29 cellular contexts compared by ENCODE assay signal in the genomic region with DNA sequence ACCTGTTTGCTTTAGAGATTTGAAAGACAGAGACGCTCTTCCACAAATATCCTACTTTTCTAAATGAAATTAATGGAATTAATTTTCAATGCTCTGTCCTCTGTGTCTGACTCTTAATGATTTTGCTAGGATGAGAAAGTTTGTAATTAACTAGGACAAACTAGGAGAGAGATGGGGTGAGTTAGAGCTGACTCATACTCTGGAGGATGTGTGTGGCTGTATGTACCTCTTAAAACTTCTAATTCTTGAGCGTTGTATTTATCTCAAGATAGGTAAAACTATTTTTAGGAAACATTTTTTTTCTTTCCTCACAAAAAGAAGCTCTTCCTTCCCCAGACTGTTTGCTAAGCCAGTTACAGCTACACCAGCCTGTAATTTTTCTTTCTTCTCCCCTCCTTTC.
"Had no signal": no experiment of that assay in that cellular context is flagged by ENCODE, and none has a peak within 500 bp of the region (broad histone marks: within the 10 kb centered on the region; RNA-seq: fewer than 3 reads in every experiment).

No MANE protein-coding gene starts in this region.

- H3K9me3 Mint-ChIP-seq: activated naive CD4-positive, alpha-beta T cell treated with anti-CD3 and anti-CD28 coated beads, Interleukin-2, amount 50 U/mL, for 24 hours had no signal

- H3K4me3 ChIP-seq: ascending aorta had no signal

- H3K36me3 Mint-ChIP-seq: activated CD8-positive, alpha-beta memory T cell treated with anti-CD3 and anti-CD28 coated beads, Interleukin-2, amount 10 ng/mL, durations not matched to agents 7 days and 5 days; activated naive CD4-positive, alpha-beta T cell treated with anti-CD3 and anti-CD28 coated beads, Interleukin-2, amount 10 ng/mL, durations not matched to agents 7 days and 5 days; activated naive CD4-positive, alpha-beta T cell treated with anti-CD3 and anti-CD28 coated beads, Interleukin-2, amount 50 U/mL, for 24 hours; activated naive CD8-positive, alpha-beta T cell; activated naive CD8-positive, alpha-beta T cell treated with anti-CD3 and anti-CD28 coated beads, Interleukin-2, amount 10 ng/mL, durations not matched to agents 7 days and 5 days; brain had no signal

- DNase-seq: activated B cell treated with CpG ODN at 0.5 μM for 24 hours; activated CD4-positive, alpha-beta memory T cell treated with anti-CD3 and anti-CD28 coated beads, Interleukin-2, amount 10 ng/mL, durations not matched to agents 7 days and 5 days; activated CD4-positive, alpha-beta T cell treated with anti-CD3 and anti-CD28 coated beads for 36 hours; activated CD4-positive, alpha-beta T cell treated with anti-CD3 and anti-CD28 coated beads for 48 hours; activated CD4-positive, alpha-beta T cell treated with anti-CD3 and anti-CD28 coated beads, Interleukin-2, amount 10 ng/mL, durations not matched to agents 7 days and 5 days; activated CD4-positive, alpha-beta T cell treated with anti-CD3 and anti-CD28 coated beads, Interleukin-2, amount 50 U/mL, for 48 hours; activated CD4-positive, CD25-positive, alpha-beta regulatory T cell treated with anti-CD3 and anti-CD28 coated beads, Interleukin-2, amount 50 U/mL, for 72 hours; activated CD8-positive, alpha-beta memory T cell treated with anti-CD3 and anti-CD28 coated beads for 24 hours; activated CD8-positive, alpha-beta memory T cell treated with anti-CD3 and anti-CD28 coated beads, Interleukin-2, amount 10 ng/mL, durations not matched to agents 7 days and 5 days; activated CD8-positive, alpha-beta memory T cell treated with anti-CD3 and anti-CD28 coated beads, Interleukin-2, amount 50 U/mL, for 48 hours; activated CD8-positive, alpha-beta T cell treated with anti-CD3 and anti-CD28 coated beads, Interleukin-2, amount 10 ng/mL, durations not matched to agents 7 days and 5 days; activated effector memory CD4-positive, alpha-beta T cell treated with Interleukin-2 at 50 U/mL for 16 hours; activated gamma-delta T cell; activated naive CD4-positive, alpha-beta T cell treated with anti-CD3 and anti-CD28 coated beads, Interleukin-2, amount 10 ng/mL, durations not matched to agents 7 days and 5 days; activated naive CD4-positive, alpha-beta T cell treated with Interleukin-2 at 50 U/mL for 16 hours; activated naive CD8-positive, alpha-beta T cell treated with anti-CD3 and anti-CD28 coated beads, Interleukin-2, amount 10 ng/mL, durations not matched to agents 7 days and 5 days; activated naive CD8-positive, alpha-beta T cell treated with anti-CD3 and anti-CD28 coated beads, Interleukin-2, amount 50 U/mL, for 24 hours; activated T-cell treated with anti-CD3 and anti-CD28 coated beads, Interleukin-2, amount 50 U/mL, for 24 hours; activated T-cell treated with anti-CD3 and anti-CD28 coated beads, Interleukin-2, amount 50 U/mL, for 48 hours; amygdala; central memory CD4-positive, alpha-beta T cell; T-helper 17 cell had no signal

- H3K27me3 Mint-ChIP-seq: activated B cell treated with CpG ODN at 0.5 μM for 24 hours; activated CD4-positive, alpha-beta memory T cell treated with anti-CD3 and anti-CD28 coated beads, Interleukin-2, amount 10 ng/mL, durations not matched to agents 7 days and 5 days; activated CD4-positive, alpha-beta T cell treated with anti-CD3 and anti-CD28 coated beads for 36 hours; activated CD4-positive, alpha-beta T cell treated with anti-CD3 and anti-CD28 coated beads, Interleukin-2, amount 10 ng/mL, durations not matched to agents 7 days and 5 days; activated CD8-positive, alpha-beta memory T cell treated with anti-CD3 and anti-CD28 coated beads, Interleukin-2, amount 10 ng/mL, durations not matched to agents 7 days and 5 days; activated naive CD4-positive, alpha-beta T cell treated with anti-CD3 and anti-CD28 coated beads, Interleukin-2, amount 10 ng/mL, durations not matched to agents 7 days and 5 days; activated naive CD4-positive, alpha-beta T cell treated with anti-CD3 and anti-CD28 coated beads, Interleukin-2, amount 50 U/mL, for 24 hours; activated naive CD8-positive, alpha-beta T cell; activated naive CD8-positive, alpha-beta T cell treated with anti-CD3 and anti-CD28 coated beads, Interleukin-2, amount 10 ng/mL, durations not matched to agents 7 days and 5 days; activated naive CD8-positive, alpha-beta T cell treated with anti-CD3 and anti-CD28 coated beads, Interleukin-2, amount 50 U/mL, for 24 hours; activated T-cell treated with anti-CD3 and anti-CD28 coated beads, Interleukin-2, amount 50 U/mL, for 24 hours; brain; T-helper 17 cell had no signal

- H3K4me3 Mint-ChIP-seq: activated B cell treated with CpG ODN at 0.5 μM for 24 hours; activated CD4-positive, alpha-beta memory T cell treated with anti-CD3 and anti-CD28 coated beads, Interleukin-2, amount 10 ng/mL, durations not matched to agents 7 days and 5 days; activated CD4-positive, alpha-beta T cell treated with anti-CD3 and anti-CD28 coated beads for 36 hours; activated CD4-positive, alpha-beta T cell treated with anti-CD3 and anti-CD28 coated beads, Interleukin-2, amount 10 ng/mL, durations not matched to agents 7 days and 5 days; activated CD8-positive, alpha-beta memory T cell treated with anti-CD3 and anti-CD28 coated beads, Interleukin-2, amount 10 ng/mL, durations not matched to agents 7 days and 5 days; activated CD8-positive, alpha-beta T cell treated with anti-CD3 and anti-CD28 coated beads, Interleukin-2, amount 10 ng/mL, durations not matched to agents 7 days and 5 days; activated naive CD4-positive, alpha-beta T cell treated with anti-CD3 and anti-CD28 coated beads, Interleukin-2, amount 10 ng/mL, durations not matched to agents 7 days and 5 days; activated naive CD4-positive, alpha-beta T cell treated with anti-CD3 and anti-CD28 coated beads, Interleukin-2, amount 50 U/mL, for 24 hours; activated naive CD8-positive, alpha-beta T cell; activated naive CD8-positive, alpha-beta T cell treated with anti-CD3 and anti-CD28 coated beads, Interleukin-2, amount 10 ng/mL, durations not matched to agents 7 days and 5 days; activated naive CD8-positive, alpha-beta T cell treated with anti-CD3 and anti-CD28 coated beads, Interleukin-2, amount 50 U/mL, for 24 hours; activated T-cell treated with anti-CD3 and anti-CD28 coated beads, Interleukin-2, amount 50 U/mL, for 24 hours; brain; T-helper 17 cell had no signal

- H3K27ac ChIP-seq: ascending aorta, VCaP had no signal

- H3K4me1 Mint-ChIP-seq: activated B cell treated with CpG ODN at 0.5 μM for 24 hours; activated CD4-positive, alpha-beta memory T cell treated with anti-CD3 and anti-CD28 coated beads, Interleukin-2, amount 10 ng/mL, durations not matched to agents 7 days and 5 days; activated CD4-positive, alpha-beta T cell treated with anti-CD3 and anti-CD28 coated beads for 36 hours; activated CD4-positive, alpha-beta T cell treated with anti-CD3 and anti-CD28 coated beads, Interleukin-2, amount 10 ng/mL, durations not matched to agents 7 days and 5 days; activated CD8-positive, alpha-beta memory T cell treated with anti-CD3 and anti-CD28 coated beads, Interleukin-2, amount 10 ng/mL, durations not matched to agents 7 days and 5 days; activated naive CD4-positive, alpha-beta T cell treated with anti-CD3 and anti-CD28 coated beads, Interleukin-2, amount 10 ng/mL, durations not matched to agents 7 days and 5 days; activated naive CD4-positive, alpha-beta T cell treated with anti-CD3 and anti-CD28 coated beads, Interleukin-2, amount 50 U/mL, for 24 hours; activated naive CD8-positive, alpha-beta T cell treated with anti-CD3 and anti-CD28 coated beads, Interleukin-2, amount 10 ng/mL, durations not matched to agents 7 days and 5 days; activated naive CD8-positive, alpha-beta T cell treated with anti-CD3 and anti-CD28 coated beads, Interleukin-2, amount 50 U/mL, for 24 hours; brain; T-helper 17 cell had no signal

- H3K36me3 ChIP-seq: ascending aorta had no signal

- ATAC-seq: activated CD4-positive, alpha-beta T cell treated with anti-CD3 and anti-CD28 coated beads for 36 hours; activated CD8-positive, alpha-beta memory T cell treated with anti-CD3 and anti-CD28 coated beads, Interleukin-2, amount 10 ng/mL, durations not matched to agents 7 days and 5 days; activated CD8-positive, alpha-beta T cell treated with anti-CD3 and anti-CD28 coated beads, Interleukin-2, amount 10 ng/mL, durations not matched to agents 7 days and 5 days; activated naive CD8-positive, alpha-beta T cell treated with anti-CD3 and anti-CD28 coated beads, Interleukin-2, amount 50 U/mL, for 24 hours; T-helper 17 cell had no signal

- FAIRE-seq: TTC549 had no signal

- H3K27me3 ChIP-seq: ascending aorta had no signal

- H3K4me1 ChIP-seq: ascending aorta had no signal

- H3K9me3 ChIP-seq: ascending aorta had no signal

- H3K27ac Mint-ChIP-seq: activated B cell treated with CpG ODN at 0.5 μM for 24 hours; activated CD4-positive, alpha-beta memory T cell treated with anti-CD3 and anti-CD28 coated beads, Interleukin-2, amount 10 ng/mL, durations not matched to agents 7 days and 5 days; activated CD4-positive, alpha-beta T cell treated with anti-CD3 and anti-CD28 coated beads for 36 hours; activated CD4-positive, alpha-beta T cell treated with anti-CD3 and anti-CD28 coated beads, Interleukin-2, amount 10 ng/mL, durations not matched to agents 7 days and 5 days; activated CD8-positive, alpha-beta memory T cell treated with anti-CD3 and anti-CD28 coated beads, Interleukin-2, amount 10 ng/mL, durations not matched to agents 7 days and 5 days; activated CD8-positive, alpha-beta T cell treated with anti-CD3 and anti-CD28 coated beads, Interleukin-2, amount 10 ng/mL, durations not matched to agents 7 days and 5 days; activated naive CD4-positive, alpha-beta T cell treated with anti-CD3 and anti-CD28 coated beads, Interleukin-2, amount 10 ng/mL, durations not matched to agents 7 days and 5 days; activated naive CD4-positive, alpha-beta T cell treated with anti-CD3 and anti-CD28 coated beads, Interleukin-2, amount 50 U/mL, for 24 hours; activated naive CD8-positive, alpha-beta T cell; activated naive CD8-positive, alpha-beta T cell treated with anti-CD3 and anti-CD28 coated beads, Interleukin-2, amount 10 ng/mL, durations not matched to agents 7 days and 5 days; activated naive CD8-positive, alpha-beta T cell treated with anti-CD3 and anti-CD28 coated beads, Interleukin-2, amount 50 U/mL, for 24 hours; activated T-cell treated with anti-CD3 and anti-CD28 coated beads, Interleukin-2, amount 50 U/mL, for 24 hours; activated T-helper 2 cell treated with anti-CD3 and anti-CD28 coated beads, Interferon-gamma antibody, Interleukin-2, Interleukin-4, amounts not matched to agents 10 μg/mL and 5 μg/mL and 100 μg/mL, durations not matched to agents 14 hours and 24 hours and 36 hours; brain; T-helper 17 cell had no signal
